ENCODE assay signal across 11 cellular contexts in genomic region chr17:76238847-76239537, GRCh38. TPM values are rescaled to one million over a fixed set of nuclear protein-coding genes. Genes with fewer than 3 reads are reported as not detected.
DNase-seq lines count a peak whose midpoint lies in the region; ATAC-seq and TF ChIP-seq lines count a peak whose summit lies in the region.
"Had no signal": no experiment of that assay in that cellular context is flagged by ENCODE, and none has a peak within 500 bp of the region (broad histone marks: within the 10 kb centered on the region; RNA-seq: fewer than 3 reads in every experiment).

No MANE protein-coding gene starts in this region.

- peaks cover 3% of the 10 kb centered on the region for H3K27me3 Mint-ChIP-seq in activated CD8-positive, alpha-beta memory T cell treated with anti-CD3 and anti-CD28 coated beads, Interleukin-2, amount 10 ng/mL, durations not matched to agents 7 days and 5 days
- peaks cover 31% of the 10 kb centered on the region for H3K27me3 Mint-ChIP-seq in activated B cell treated with CpG ODN at 0.5 μM for 24 hours
- H3K27me3 Mint-ChIP-seq in glutamatergic neuron (ENCODE audit: unreplicated experiment): peaks cover 12% of the 10 kb centered on the region
- H3K27me3 Mint-ChIP-seq in stimulated activated naive CD8-positive, alpha-beta T cell treated with anti-CD3 and anti-CD28 coated beads, Interleukin-15, amount 100 ng/mL, for 72 hours: no peaks in the 10 kb centered on the region

- CTCF ChIA-PET in activated CD8-positive, alpha-beta memory T cell treated with anti-CD3 and anti-CD28 coated beads, Interleukin-2, amount 10 ng/mL, durations not matched to agents 7 days and 5 days (lab: Charles Lee): interaction anchor here (1.0 to 2.2 kb wide), 11 partner anchors 9 to 57 kb away, joined by 3 to 7 read pairs (median 4); no protein-coding TSS in a partner anchor
- CTCF ChIA-PET in activated B cell treated with CpG ODN at 0.5 μM for 24 hours (lab: Charles Lee): interaction anchor here (0.6 to 2.2 kb wide), 2 partner anchors 40 to 57 kb away, joined by 3 to 8 read pairs; no protein-coding TSS in a partner anchor

- H3K9me3 Mint-ChIP-seq in activated CD8-positive, alpha-beta memory T cell treated with anti-CD3 and anti-CD28 coated beads, Interleukin-2, amount 10 ng/mL, durations not matched to agents 7 days and 5 days (ENCODE audit: low read depth): no peaks in the 10 kb centered on the region
- H3K9me3 Mint-ChIP-seq in activated B cell treated with CpG ODN at 0.5 μM for 24 hours (no peaks in the 10 kb centered on the region), glutamatergic neuron (ENCODE audit: unreplicated experiment) (peaks cover 2% of the 10 kb centered on the region)
- H3K9me3 Mint-ChIP-seq in stimulated activated naive CD8-positive, alpha-beta T cell treated with anti-CD3 and anti-CD28 coated beads, Interleukin-15, amount 100 ng/mL, for 72 hours: no peaks in the 10 kb centered on the region

- no peak overlapping the region for H3K4me2 ChIP-seq in osteoblast (ENCODE audit: insufficient read depth, low read length)

- peaks cover 67% of the 10 kb centered on the region for H3K4me1 Mint-ChIP-seq in activated CD8-positive, alpha-beta memory T cell treated with anti-CD3 and anti-CD28 coated beads, Interleukin-2, amount 10 ng/mL, durations not matched to agents 7 days and 5 days
- H3K4me1 Mint-ChIP-seq in activated B cell treated with CpG ODN at 0.5 μM for 24 hours: peaks cover 14% of the 10 kb centered on the region
- H3K4me1 Mint-ChIP-seq in glutamatergic neuron (ENCODE audit: low read depth, unreplicated experiment): peaks cover 3% of the 10 kb centered on the region
- H3K4me1 Mint-ChIP-seq in stimulated activated naive CD8-positive, alpha-beta T cell treated with anti-CD3 and anti-CD28 coated beads, Interleukin-15, amount 100 ng/mL, for 72 hours: peaks cover 71% of the 10 kb centered on the region

- intact Hi-C loops in activated B cell treated with CpG ODN at 0.5 μM for 24 hours (cut with micrococcal nuclease): loop anchor here (5.0 kb wide), 2 partner anchors 33 to 42 kb away; no protein-coding TSS in a partner anchor

- H3K27ac Mint-ChIP-seq in activated CD8-positive, alpha-beta memory T cell treated with anti-CD3 and anti-CD28 coated beads, Interleukin-2, amount 10 ng/mL, durations not matched to agents 7 days and 5 days: peak overlapping the region; percentile 84
- H3K27ac Mint-ChIP-seq in activated B cell treated with CpG ODN at 0.5 μM for 24 hours (no peak overlapping the region), glutamatergic neuron (ENCODE audit: unreplicated experiment) (no peak overlapping the region)
- H3K27ac Mint-ChIP-seq in stimulated activated naive CD8-positive, alpha-beta T cell treated with anti-CD3 and anti-CD28 coated beads, Interleukin-15, amount 100 ng/mL, for 72 hours: peak overlapping the region; percentile 82 to 90

- H3K27me3 ChIP-seq in osteoblast (ENCODE audit: insufficient read depth, low read length): peaks cover 61% of the 10 kb centered on the region

- H3K79me2 ChIP-seq in osteoblast (ENCODE audit: insufficient read depth, low read length): no peaks in the 10 kb centered on the region

- no peaks in the 10 kb centered on the region for H3K36me3 ChIP-seq in osteoblast (ENCODE audit: insufficient read depth, low read length)

- TF ChIP-seq CTCF in activated B cell treated with CpG ODN at 0.5 μM for 24 hours (IDR thresholded peaks at IDR 0.05): no peak
- no peak for TF ChIP-seq CTCF in glutamatergic neuron (IDR thresholded peaks at IDR 0.05; ENCODE audit: partially characterized antibody, unreplicated experiment)
- TF ChIP-seq CTCF in osteoblast (IDR thresholded peaks at IDR 0.05; ENCODE audit: extremely low read depth, low read depth, low read length): no peak

- H3K36me3 Mint-ChIP-seq in activated CD8-positive, alpha-beta memory T cell treated with anti-CD3 and anti-CD28 coated beads, Interleukin-2, amount 10 ng/mL, durations not matched to agents 7 days and 5 days: peaks cover 38% of the 10 kb centered on the region
- no peaks in the 10 kb centered on the region for H3K36me3 Mint-ChIP-seq in activated B cell treated with CpG ODN at 0.5 μM for 24 hours (ENCODE audit: low read depth)
- peaks cover 3% of the 10 kb centered on the region for H3K36me3 Mint-ChIP-seq in glutamatergic neuron (ENCODE audit: unreplicated experiment)

- H3K4me3 Mint-ChIP-seq in activated CD8-positive, alpha-beta memory T cell treated with anti-CD3 and anti-CD28 coated beads, Interleukin-2, amount 10 ng/mL, durations not matched to agents 7 days and 5 days: peak overlapping the region; percentile 84
- H3K4me3 Mint-ChIP-seq in activated B cell treated with CpG ODN at 0.5 μM for 24 hours (peak overlapping the region; percentile 67), glutamatergic neuron (ENCODE audit: unreplicated experiment) (peak overlapping the region; percentile 60)
- peak overlapping the region; percentile 80 to 84 for H3K4me3 Mint-ChIP-seq in stimulated activated naive CD8-positive, alpha-beta T cell treated with anti-CD3 and anti-CD28 coated beads, Interleukin-15, amount 100 ng/mL, for 72 hours

- no peak overlapping the region for H3K4me3 ChIP-seq in osteoblast (ENCODE audit: insufficient read depth, low read length)

- H2AFZ ChIP-seq in osteoblast (ENCODE audit: low read length): no peak overlapping the region

- no peak overlapping the region for H3K27ac ChIP-seq in osteoblast (ENCODE audit: low read depth, low read length)
- H3K27ac ChIP-seq: epithelial cell of prostate had no signal

- POLR2A ChIA-PET in activated B cell treated with CpG ODN at 0.5 μM for 24 hours (lab: Charles Lee): interaction anchor here (0.7 to 2.3 kb wide), 7 partner anchors 24 to 136 kb away, joined by 3 to 9 read pairs (median 5); partner anchors contain the start of genes EXOC7 and UBALD2

- no peak for ATAC-seq in activated CD8-positive, alpha-beta memory T cell treated with anti-CD3 and anti-CD28 coated beads, Interleukin-2, amount 10 ng/mL, durations not matched to agents 7 days and 5 days
- ATAC-seq in activated B cell treated with CpG ODN at 0.5 μM for 24 hours (ENCODE audit: low read depth) (no peak), GM18870 (IDR thresholded peaks at IDR 0.05; ENCODE audit: unreplicated experiment) (no peak)
- ATAC-seq in stimulated activated naive CD8-positive, alpha-beta T cell treated with anti-CD3 and anti-CD28 coated beads, Interleukin-15, amount 100 ng/mL, for 72 hours: no peak

- H4K20me1 ChIP-seq in osteoblast (ENCODE audit: insufficient read depth, low read length): no peaks in the 10 kb centered on the region

- peaks cover 7% of the 10 kb centered on the region for H3K4me1 ChIP-seq in osteoblast (ENCODE audit: insufficient read depth, low read length)

- H3K9me3 ChIP-seq in osteoblast (ENCODE audit: low read depth, low read length): no peaks in the 10 kb centered on the region

- peak; percentile 37 for DNase-seq in activated CD8-positive, alpha-beta memory T cell treated with anti-CD3 and anti-CD28 coated beads, Interleukin-2, amount 10 ng/mL, durations not matched to agents 7 days and 5 days
- DNase-seq in activated CD8-positive, alpha-beta memory T cell treated with anti-CD3 and anti-CD28 coated beads, Interleukin-2, amount 50 U/mL, for 48 hours: no peak
- DNase-seq in activated B cell treated with CpG ODN at 0.5 μM for 24 hours (no peak), glutamatergic neuron (no peak), Kasumi-1 (lab: John Stamatoyannopoulos, UW) (no peak), osteoblast (ENCODE audit: insufficient read length, low spot score, missing footprints) (no peak)
- DNase-seq in stimulated activated naive CD8-positive, alpha-beta T cell treated with anti-CD3 and anti-CD28 coated beads, Interleukin-15, amount 100 ng/mL, for 72 hours: no peak
- DNase-seq: kidney glomerular epithelial cell, T1000 had no signal

RNA-seq across cellular contexts. Expression of gene RNF157, which starts 1.3 kb away (rescaled TPM):
- total RNA-seq in activated CD8-positive, alpha-beta memory T cell treated with anti-CD3 and anti-CD28 coated beads, Interleukin-2, amount 10 ng/mL, durations not matched to agents 7 days and 5 days: 100 to 1,000 TPM in 1 of 2 experiments, 10 to 100 TPM in 1; 73.0 to 148 TPM
- total RNA-seq in activated B cell treated with CpG ODN at 0.5 μM for 24 hours: 3.1 and 3.5 TPM in 2 replicates
- 17.8 TPM for total RNA-seq in glutamatergic neuron (ENCODE audit: unreplicated experiment)
- 0.29 and 0.36 TPM in 2 replicates for total RNA-seq in osteoblast

RNA-seq across cellular contexts. Expression of gene UBALD2, which starts 26.2 kb away (rescaled TPM):
- 100 to 1,000 TPM; 260 to 406 TPM for total RNA-seq in activated CD8-positive, alpha-beta memory T cell treated with anti-CD3 and anti-CD28 coated beads, Interleukin-2, amount 10 ng/mL, durations not matched to agents 7 days and 5 days
- total RNA-seq in activated B cell treated with CpG ODN at 0.5 μM for 24 hours (144 and 152 TPM in 2 replicates), glutamatergic neuron (ENCODE audit: unreplicated experiment) (58.7 TPM), osteoblast (3.8 and 5.1 TPM in 2 replicates)

Comparison
In these comparisons a context has a peak if more than half of its experiments do, and no peak if none do; other contexts are left out.
1. H3K27ac Mint-ChIP-seq: peak in activated CD8-positive, alpha-beta memory T cell treated with anti-CD3 and anti-CD28 coated beads, Interleukin-2, amount 10 ng/mL, durations not matched to agents 7 days and 5 days (single experiment) and stimulated activated naive CD8-positive, alpha-beta T cell treated with anti-CD3 and anti-CD28 coated beads, Interleukin-15, amount 100 ng/mL, for 72 hours (2 of 2); none in activated B cell treated with CpG ODN at 0.5 μM for 24 hours (single experiment) and glutamatergic neuron (single experiment).
2. Peak in every context shown above with its lines, with median percentiles within 50 percentile points of each other: H3K4me3 Mint-ChIP-seq.